In genomic region chr13:44021422-44021821, GRCh38 we compare ENCODE assay signal across 20 cellular contexts.
"Had no signal": no experiment of that assay in that cellular context is flagged by ENCODE, and none has a peak within 500 bp of the region (broad histone marks: within the 10 kb centered on the region; RNA-seq: fewer than 3 reads in every experiment).

No MANE protein-coding gene starts in this region.

- H3K4me2 ChIP-seq: hepatocyte, smooth muscle cell had no signal

- DNase-seq: activated CD4-positive, alpha-beta memory T cell treated with anti-CD3 and anti-CD28 coated beads for 36 hours; activated CD4-positive, alpha-beta T cell treated with anti-CD3 and anti-CD28 coated beads for 48 hours; activated effector memory CD4-positive, alpha-beta T cell treated with Interleukin-2 at 50 U/mL for 16 hours; activated naive CD4-positive, alpha-beta T cell treated with anti-CD3 and anti-CD28 coated beads, Interleukin-2, amount 10 ng/mL, durations not matched to agents 7 days and 5 days; activated naive CD8-positive, alpha-beta T cell treated with anti-CD3 and anti-CD28 coated beads, Interleukin-2, amount 50 U/mL, for 24 hours; activated T-cell treated with anti-CD3 and anti-CD28 coated beads, Interleukin-2, amount 50 U/mL, for 48 hours; effector memory CD4-positive, alpha-beta T cell; glutamatergic neuron; left lung; natural killer cell; pancreas; sigmoid colon; stimulated activated CD4-positive, alpha-beta T cell treated with anti-CD3 and anti-CD28 coated beads, Interleukin-15, amount 100 ng/mL, for 24 hours; T-helper 17 cell had no signal

- H3K36me3 ChIP-seq: cardiac muscle cell, left lung, neutrophil, pancreas, sigmoid colon, vagina had no signal

- H3K27ac ChIP-seq: cardiac muscle cell, hepatocyte, left lung, neutrophil, sigmoid colon, vagina had no signal

- H3K79me2 ChIP-seq: hepatocyte had no signal

- ATAC-seq: activated naive CD8-positive, alpha-beta T cell treated with anti-CD3 and anti-CD28 coated beads, Interleukin-2, amount 50 U/mL, for 24 hours; left lung; stimulated activated memory B cell treated with anti-CD40 and anti-IgM and Interleukin-4, amounts not matched to agents 10 μg/mL and 1 μg/mL and 100 μg/mL, for 72 hours; T-helper 17 cell had no signal

- H3K4me3 ChIP-seq: cardiac muscle cell, hepatocyte, left lung, pancreas, sigmoid colon, smooth muscle cell, vagina had no signal

- H2AFZ ChIP-seq: hepatocyte had no signal

- H3K4me1 ChIP-seq: left lung, sigmoid colon, vagina had no signal

- H3K27me3 ChIP-seq: cardiac muscle cell, hepatocyte, left lung, neutrophil, pancreas, sigmoid colon, vagina had no signal

- H3K9me3 ChIP-seq: left lung, neutrophil, pancreas, sigmoid colon, vagina had no signal
